Comparison of ENCODE assay signal across 21 cellular contexts in genomic region chr10:34858003-34858402, GRCh38.
"Had no signal": no experiment of that assay in that cellular context is flagged by ENCODE, and none has a peak within 500 bp of the region (broad histone marks: within the 10 kb centered on the region; RNA-seq: fewer than 3 reads in every experiment).

No MANE protein-coding gene starts in this region.

- H3K27me3 ChIP-seq: SJSA1 had no signal

- H3K27ac ChIP-seq: SJSA1, SK-N-MC had no signal

- H3K36me3 ChIP-seq: SJSA1 had no signal

- DNase-seq: KBM-7, MV-4-11, NCI-H1092, NCI-H1105 treated with DMSO at 0.1 percent for 48 hours, NCI-H1417 treated with DMSO at 0.1 percent for 48 hours, NCI-H146, NCI-H1694 treated with DMSO at 0.1 percent for 48 hours, NCI-H1930, NCI-H2081, NCI-H2171, NCI-H226, NCI-H446, NCI-H510A, NCI-H524 treated with DMSO at 0.1 percent for 48 hours, NCI-H69, NCI-H774, Right ventricle myocardium superior, RPMI8226, SIG-M5 had no signal

- H3K9me3 ChIP-seq: SJSA1 had no signal

- H3K4me3 ChIP-seq: SJSA1, SK-N-MC had no signal
